14 cellular contexts compared by ENCODE assay signal in the genomic region with DNA sequence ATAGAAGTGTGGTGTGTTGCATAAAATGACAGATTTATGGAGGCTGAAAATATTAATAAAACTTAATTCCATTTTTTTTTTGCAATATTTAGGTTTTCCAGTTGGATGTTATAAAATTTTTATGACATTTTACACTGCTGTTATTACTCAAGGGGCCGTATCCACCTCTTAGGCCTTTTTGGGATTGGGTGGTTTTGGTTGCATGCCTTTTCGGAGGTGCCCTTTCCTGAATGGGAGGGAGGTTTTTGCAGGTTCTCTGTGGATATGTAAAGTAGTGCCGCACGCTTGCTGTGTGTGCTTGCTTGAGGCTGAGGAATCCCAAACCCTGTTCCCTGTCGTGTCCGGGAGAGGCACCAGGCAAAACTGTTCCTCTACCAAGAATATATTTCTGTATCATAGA. TPM values are rescaled to one million over a fixed set of nuclear protein-coding genes. Genes with fewer than 3 reads are reported as not detected.
A peak's percentile ranks its signal among the peaks of the same experiment; 100 is the strongest.
DNase-seq lines count a peak whose midpoint lies in the region; ATAC-seq, FAIRE-seq and TF ChIP-seq lines count a peak whose summit lies in the region.
"Had no signal": no experiment of that assay in that cellular context is flagged by ENCODE, and none has a peak within 500 bp of the region (broad histone marks: within the 10 kb centered on the region; RNA-seq: fewer than 3 reads in every experiment).

No MANE protein-coding gene starts in this region.

- FAIRE-seq in keratinocyte (lab: Jason Lieb, UNC) = no peak
- FAIRE-seq: frontal cortex had no signal

- H3K36me3 ChIP-seq in keratinocyte (ENCODE audit: control insufficient read depth in 2 of 2, extremely low read depth in 1 of 2, insufficient read depth in 2 of 2, low read length in 2 of 2) = no peaks in the 10 kb centered on the region
- no peaks in the 10 kb centered on the region for H3K36me3 ChIP-seq in thyroid gland

- peak overlapping the region; percentile 67 for H3K4me3 Mint-ChIP-seq in activated T-cell treated with anti-CD3 and anti-CD28 coated beads, Interleukin-2, amount 50 U/mL, for 4 hours
- peak overlapping the region; percentile 37 for H3K4me3 Mint-ChIP-seq in activated naive CD8-positive, alpha-beta T cell treated with anti-CD3 and anti-CD28 coated beads, Interleukin-2, amount 50 U/mL, for 24 hours
- H3K4me3 Mint-ChIP-seq in activated CD8-positive, alpha-beta memory T cell treated with anti-CD3 and anti-CD28 coated beads, Interleukin-2, amount 10 ng/mL, durations not matched to agents 7 days and 5 days = no peak overlapping the region
- H3K4me3 Mint-ChIP-seq: T-helper 2 cell treated with Interferon-gamma antibody and Interleukin-4, amounts not matched to agents 5 μg/mL and 100 μg/mL, for 36 hours had no signal

- peaks cover 67% of the 10 kb centered on the region for H3K4me1 Mint-ChIP-seq in activated T-cell treated with anti-CD3 and anti-CD28 coated beads, Interleukin-2, amount 50 U/mL, for 4 hours (ENCODE audit: low read depth)
- H3K4me1 Mint-ChIP-seq in activated naive CD8-positive, alpha-beta T cell treated with anti-CD3 and anti-CD28 coated beads, Interleukin-2, amount 50 U/mL, for 24 hours = peaks cover 74% of the 10 kb centered on the region
- H3K4me1 Mint-ChIP-seq in activated CD8-positive, alpha-beta memory T cell treated with anti-CD3 and anti-CD28 coated beads, Interleukin-2, amount 10 ng/mL, durations not matched to agents 7 days and 5 days = peaks cover 41% of the 10 kb centered on the region

- H3K4me3 ChIP-seq in keratinocyte (ENCODE audit: control insufficient read depth in 2 of 3, extremely low read depth in 1 of 3, insufficient read depth in 2 of 3, low read depth in 1 of 3, low read length in 3 of 3) (peak overlapping the region in 2 of 3 experiments; percentile 5 to 49), thyroid gland (replicated peaks in 1 of 3) (no peak overlapping the region)

- H3K27ac Mint-ChIP-seq in activated naive CD8-positive, alpha-beta T cell treated with anti-CD3 and anti-CD28 coated beads, Interleukin-2, amount 50 U/mL, for 24 hours = no peak overlapping the region
- H3K27ac Mint-ChIP-seq in activated CD8-positive, alpha-beta memory T cell treated with anti-CD3 and anti-CD28 coated beads, Interleukin-2, amount 10 ng/mL, durations not matched to agents 7 days and 5 days = no peak overlapping the region
- H3K27ac Mint-ChIP-seq: stimulated activated memory B cell treated with anti-CD40 and anti-IgM and Interleukin-4, amounts not matched to agents 10 μg/mL and 1 μg/mL and 100 μg/mL, for 72 hours; T-helper 2 cell treated with Interferon-gamma antibody and Interleukin-4, amounts not matched to agents 5 μg/mL and 100 μg/mL, for 36 hours had no signal

- no peak overlapping the region for H2AFZ ChIP-seq in keratinocyte (ENCODE audit: control insufficient read depth, low read length)

- ATAC-seq in activated T-cell treated with anti-CD3 and anti-CD28 coated beads, Interleukin-2, amount 50 U/mL, for 4 hours = no peak
- no peak for ATAC-seq in activated naive CD8-positive, alpha-beta T cell treated with anti-CD3 and anti-CD28 coated beads, Interleukin-2, amount 50 U/mL, for 24 hours
- no peak for ATAC-seq in GM19452 (IDR thresholded peaks at IDR 0.05; ENCODE audit: unreplicated experiment)
- no peak for ATAC-seq in activated CD8-positive, alpha-beta memory T cell treated with anti-CD3 and anti-CD28 coated beads, Interleukin-2, amount 10 ng/mL, durations not matched to agents 7 days and 5 days
- ATAC-seq: stimulated activated memory B cell treated with anti-CD40 and anti-IgM and Interleukin-4, amounts not matched to agents 10 μg/mL and 1 μg/mL and 100 μg/mL, for 72 hours had no signal

- no peaks in the 10 kb centered on the region for H3K9me3 Mint-ChIP-seq in activated T-cell treated with anti-CD3 and anti-CD28 coated beads, Interleukin-2, amount 50 U/mL, for 4 hours
- H3K9me3 Mint-ChIP-seq in activated naive CD8-positive, alpha-beta T cell treated with anti-CD3 and anti-CD28 coated beads, Interleukin-2, amount 50 U/mL, for 24 hours = no peaks in the 10 kb centered on the region
- no peaks in the 10 kb centered on the region for H3K9me3 Mint-ChIP-seq in activated CD8-positive, alpha-beta memory T cell treated with anti-CD3 and anti-CD28 coated beads, Interleukin-2, amount 10 ng/mL, durations not matched to agents 7 days and 5 days (ENCODE audit: low read depth)
- H3K9me3 Mint-ChIP-seq: stimulated activated memory B cell treated with anti-CD40 and anti-IgM and Interleukin-4, amounts not matched to agents 10 μg/mL and 1 μg/mL and 100 μg/mL, for 72 hours; T-helper 2 cell treated with Interferon-gamma antibody and Interleukin-4, amounts not matched to agents 5 μg/mL and 100 μg/mL, for 36 hours had no signal

- H3K27me3 ChIP-seq in keratinocyte (ENCODE audit: control insufficient read depth, extremely low read depth, insufficient read depth, low read length) (no peaks in the 10 kb centered on the region), thyroid gland (no peaks in the 10 kb centered on the region)

- H3K4me2 ChIP-seq in keratinocyte (ENCODE audit: control insufficient read depth, extremely low read depth, insufficient read depth, low read depth, low read length) = peak overlapping the region; percentile 78

- H3K27me3 Mint-ChIP-seq in activated T-cell treated with anti-CD3 and anti-CD28 coated beads, Interleukin-2, amount 50 U/mL, for 4 hours (ENCODE audit: low read depth) = no peaks in the 10 kb centered on the region
- no peaks in the 10 kb centered on the region for H3K27me3 Mint-ChIP-seq in activated naive CD8-positive, alpha-beta T cell treated with anti-CD3 and anti-CD28 coated beads, Interleukin-2, amount 50 U/mL, for 24 hours
- H3K27me3 Mint-ChIP-seq in activated CD8-positive, alpha-beta memory T cell treated with anti-CD3 and anti-CD28 coated beads, Interleukin-2, amount 10 ng/mL, durations not matched to agents 7 days and 5 days = no peaks in the 10 kb centered on the region
- H3K27me3 Mint-ChIP-seq: stimulated activated memory B cell treated with anti-CD40 and anti-IgM and Interleukin-4, amounts not matched to agents 10 μg/mL and 1 μg/mL and 100 μg/mL, for 72 hours had no signal

- TF ChIP-seq POLR2A in thyroid gland (IDR thresholded peaks at IDR 0.05) = no peak

- 69 to 71% methylated on average over 6 of the region's 6 CpGs for WGBS in thyroid gland, 2 donors

- intact Hi-C loops in thyroid gland (cut with DNase I) = loop anchor here (10.0 kb wide), 1 partner anchor 491 kb away; no protein-coding TSS in a partner anchor

- H3K9me3 ChIP-seq in keratinocyte (ENCODE audit: control insufficient read depth, low read depth, low read length) (no peaks in the 10 kb centered on the region), thyroid gland (no peaks in the 10 kb centered on the region)

- H3K79me2 ChIP-seq in keratinocyte (ENCODE audit: control insufficient read depth, insufficient read depth, low read length) = peaks cover 94% of the 10 kb centered on the region

- no peak for DNase-seq in activated T-cell treated with anti-CD3 and anti-CD28 coated beads, Interleukin-2, amount 50 U/mL, for 4 hours
- DNase-seq in activated T-cell treated with anti-CD3 and anti-CD28 coated beads for 4 hours (no peak), keratinocyte (ENCODE audit: low read depth, low spot score) (no peak), thyroid gland (no peak), NCI-H2227 (lab: John Stamatoyannopoulos, UW; ENCODE audit: unreplicated experiment) (no peak)
- no peak for DNase-seq in activated naive CD8-positive, alpha-beta T cell treated with anti-CD3 and anti-CD28 coated beads, Interleukin-2, amount 50 U/mL, for 24 hours
- DNase-seq in activated CD8-positive, alpha-beta memory T cell treated with anti-CD3 and anti-CD28 coated beads, Interleukin-2, amount 10 ng/mL, durations not matched to agents 7 days and 5 days = no peak
- DNase-seq: cerebellar nuclear complex, NCI-H1417, NCI-H774 had no signal

- CTCF ChIA-PET in activated CD8-positive, alpha-beta memory T cell treated with anti-CD3 and anti-CD28 coated beads, Interleukin-2, amount 10 ng/mL, durations not matched to agents 7 days and 5 days (lab: Charles Lee) = no interaction called here

- H3K4me1 ChIP-seq in keratinocyte (ENCODE audit: control insufficient read depth, extremely low read depth, insufficient read depth, low read length) (peaks cover 19% of the 10 kb centered on the region), thyroid gland (peaks cover 33 to 37% of the 10 kb centered on the region in 2 donors)

- no peaks in the 10 kb centered on the region for H4K20me1 ChIP-seq in keratinocyte (ENCODE audit: control insufficient read depth, extremely low read depth, insufficient read depth, low read length)

- H3K9ac ChIP-seq in keratinocyte (ENCODE audit: control insufficient read depth, extremely low read depth, insufficient read depth, low read length) = peak overlapping the region; percentile 28

- H3K9me1 ChIP-seq in keratinocyte (ENCODE audit: control insufficient read depth, extremely low read depth, insufficient read depth, low read length) = no peaks in the 10 kb centered on the region

- dilution Hi-C loops in keratinocyte (cut with MboI; ENCODE audit: extremely low pct_ligation_motif_present, low sequenced_read_pairs) = no loop called here

- H3K27ac ChIP-seq in keratinocyte (ENCODE audit: control insufficient read depth, insufficient read depth, low read length) (peak overlapping the region; percentile 35), thyroid gland (peak overlapping the region in 2 of 3 donors; percentile 98 to 99)

- peaks cover 13% of the 10 kb centered on the region for H3K36me3 Mint-ChIP-seq in activated T-cell treated with anti-CD3 and anti-CD28 coated beads, Interleukin-2, amount 50 U/mL, for 4 hours (ENCODE audit: insufficient read depth)
- H3K36me3 Mint-ChIP-seq in activated naive CD8-positive, alpha-beta T cell treated with anti-CD3 and anti-CD28 coated beads, Interleukin-2, amount 50 U/mL, for 24 hours (ENCODE audit: low read depth) = peaks cover 10% of the 10 kb centered on the region
- H3K36me3 Mint-ChIP-seq in activated CD8-positive, alpha-beta memory T cell treated with anti-CD3 and anti-CD28 coated beads, Interleukin-2, amount 10 ng/mL, durations not matched to agents 7 days and 5 days = peaks cover 12% of the 10 kb centered on the region

- TF ChIP-seq CTCF in keratinocyte (optimal IDR thresholded peaks at IDR 0.05 in 1 of 3, IDR thresholded peaks at IDR 0.05 in 1 of 3, conservative IDR thresholded peaks at IDR 0.05 in 1 of 3; ENCODE audit: extremely low read depth in 1 of 3, insufficient read depth in 2 of 3, low read length in 3 of 3) (no peak), thyroid gland (IDR thresholded peaks at IDR 0.05) (no peak)

RNA-seq across cellular contexts. Expression of gene ARID1B, which starts 6.8 kb away (rescaled TPM):
- 10 to 100 TPM; 45.6 to 46.6 (median 46.0) TPM for total RNA-seq in activated T-cell treated with anti-CD3 and anti-CD28 coated beads, Interleukin-2, amount 50 U/mL, for 4 hours
- 12.6 to 16.6 TPM (median 14.9 TPM) in 3 replicates for polyA plus RNA-seq in keratinocyte
- 23.5 TPM for polyA plus RNA-seq in keratinocyte (2011; ENCODE audit: low read depth)
- polyA plus RNA-seq in keratinocyte (2011; cell fraction: cytosol; rRNA removed) = 13.7 and 14.6 TPM in 2 replicates
- polyA plus RNA-seq in keratinocyte (2011; cell fraction: nucleus; rRNA removed) = 32.4 and 41.3 TPM in 2 replicates
- polyA plus RNA-seq in keratinocyte (2012; ENCODE audit: low replicate concordance) = 20.5 and 22.2 TPM in 2 replicates
- polyA minus RNA-seq in keratinocyte = 57.6 to 94.5 TPM (median 76.6 TPM) in 3 replicates
- 35.5 TPM for polyA minus RNA-seq in keratinocyte (2011; cell fraction: cytosol; rRNA and poly(A)+ RNA removed)
- 90.7 and 153 TPM in 2 replicates for polyA minus RNA-seq in keratinocyte (2011; cell fraction: nucleus; rRNA and poly(A)+ RNA removed)
- total RNA-seq in thyroid gland = 100 to 1,000 TPM; 157 to 315 (median 206) TPM
- total RNA-seq in activated CD8-positive, alpha-beta memory T cell treated with anti-CD3 and anti-CD28 coated beads, Interleukin-2, amount 10 ng/mL, durations not matched to agents 7 days and 5 days = 10 to 100 TPM; 59.5 to 81.5 TPM

Comparison
In these comparisons a context has a peak if more than half of its experiments do, and no peak if none do; other contexts are left out.
1. H3K4me3 ChIP-seq: peak in keratinocyte (2 of 3); none in thyroid gland (0 of 3).